9 cellular contexts compared by ENCODE assay signal in genomic region chr5:56608216-56608925, GRCh38.
DNase-seq lines count a peak whose midpoint lies in the region; ATAC-seq and TF ChIP-seq lines count a peak whose summit lies in the region.
"Had no signal": no experiment of that assay in that cellular context is flagged by ENCODE, and none has a peak within 500 bp of the region (broad histone marks: within the 10 kb centered on the region; RNA-seq: fewer than 3 reads in every experiment).

No MANE protein-coding gene starts in this region.

- no peak overlapping the region for H3K27ac Mint-ChIP-seq in CD8-positive, alpha-beta T cell

- no CpG with 5 or more reads among the region's 6 CpGs for WGBS in IMR-90 (ENCODE audit: extremely low coverage in 2 of 2, insufficient read length in 1 of 2), 2 experiments
- 66 to 68% methylated on average over 4 to 6 of the region's 6 CpGs for WGBS in thyroid gland, 2 donors

- no peak overlapping the region for H3K9ac ChIP-seq in IMR-90 (ENCODE audit: low read depth, low read length)

- H3K9me1 ChIP-seq in IMR-90 (ENCODE audit: insufficient read depth, low read length): peaks cover 16% of the 10 kb centered on the region

- peak overlapping the region; percentile 87 for H3K4ac ChIP-seq in IMR-90 (ENCODE audit: low read depth, low read length)

- ATAC-seq in IMR-90 (ENCODE audit: low read depth) (no peak; the same call in 1 of the 2 replicates), left cardiac atrium (peak; percentile 43 to 56), GM18861 (IDR thresholded peaks at IDR 0.05; ENCODE audit: unreplicated experiment) (no peak)
- no peak for ATAC-seq in CD8-positive, alpha-beta T cell

- H3K18ac ChIP-seq in IMR-90 (ENCODE audit: low read depth, low read length): peak overlapping the region; percentile 2; the same call in 1 of the 2 replicates

- peak overlapping the region; percentile 56 for H2BK15ac ChIP-seq in IMR-90 (ENCODE audit: low read depth, low read length)

- peak overlapping the region; percentile 67; the same call in 1 of the 2 replicates for H2AK5ac ChIP-seq in IMR-90 (ENCODE audit: low read depth, low read length)

- H3K36me3 ChIP-seq in IMR-90 (ENCODE audit: control insufficient read depth, insufficient read depth, low read length): no peaks in the 10 kb centered on the region
- H3K36me3 ChIP-seq in thyroid gland: no peaks in the 10 kb centered on the region
- H3K36me3 ChIP-seq in CD8-positive, alpha-beta T cell (ENCODE audit: insufficient read depth, low read length): no peaks in the 10 kb centered on the region

- intact Hi-C loops in IMR-90 (cut with micrococcal nuclease): loop anchor here (5.0 kb wide), 1 partner anchor 101 kb away; no protein-coding TSS in a partner anchor
- intact Hi-C loops in left cardiac atrium (cut with DNase I): no loop called here
- intact Hi-C loops in thyroid gland (cut with DNase I): no loop called here
- intact Hi-C loops in CD8-positive, alpha-beta T cell (cut with DNase I, micrococcal nuclease): no loop called here

- peak overlapping the region in 1 of 2 experiments; percentile 16; a peak in 2 of 4 replicates for H4K8ac ChIP-seq in IMR-90 (ENCODE audit: low read depth in 2 of 2, low read length in 2 of 2)

- H3K4me3 ChIP-seq in IMR-90 (ENCODE audit: insufficient read depth, low read depth, low read length) (no peak overlapping the region), thyroid gland (replicated peaks in 1 of 3) (no peak overlapping the region)
- no peak overlapping the region for H3K4me3 ChIP-seq in CD8-positive, alpha-beta T cell (ENCODE audit: low read depth, low read length)
- H3K4me3 ChIP-seq: testis had no signal

- POLR2A ChIA-PET in IMR-90 (lab: Charles Lee; ENCODE audit: unreplicated experiment): no interaction called here
- POLR2A ChIA-PET in CD8-positive, alpha-beta T cell (lab: Charles Lee): interaction anchor here (0.6 kb wide), 1 partner anchor 220 kb away, joined by 5 read pairs; no protein-coding TSS in a partner anchor

- no peak overlapping the region for H4K5ac ChIP-seq in IMR-90 (ENCODE audit: low read depth, low read length)

- no peak overlapping the region for H3K56ac ChIP-seq in IMR-90 (ENCODE audit: extremely low read depth, insufficient read depth, low read length)

- in situ Hi-C loops in IMR-90 (cut with MboI; ENCODE audit: low sequenced_read_pairs): no loop called here

- no peak for TF ChIP-seq CTCF in IMR-90 (conservative IDR thresholded peaks at IDR 0.05; ENCODE audit: low read depth, low read length)
- no peak for TF ChIP-seq CTCF in thyroid gland (IDR thresholded peaks at IDR 0.05)
- TF ChIP-seq CTCF in CD8-positive, alpha-beta T cell (IDR thresholded peaks at IDR 0.05): no peak

- no peaks in the 10 kb centered on the region for H3K9me3 ChIP-seq in IMR-90 (ENCODE audit: control insufficient read depth, insufficient read depth, low read length)
- H3K9me3 ChIP-seq in thyroid gland: no peaks in the 10 kb centered on the region
- H3K9me3 ChIP-seq in CD8-positive, alpha-beta T cell (ENCODE audit: low read length): no peaks in the 10 kb centered on the region
- H3K9me3 ChIP-seq: testis had no signal

- TF ChIP-seq POLR2A in IMR-90 (IDR thresholded peaks at IDR 0.05; ENCODE audit: low read depth, low read length) (no peak), thyroid gland (IDR thresholded peaks at IDR 0.05) (no peak)

- peak overlapping the region; percentile 59 for H3K14ac ChIP-seq in IMR-90 (replicated peaks; ENCODE audit: low read depth, low read length)

- no peaks in the 10 kb centered on the region for H3K9me3 Mint-ChIP-seq in CD8-positive, alpha-beta T cell

- CTCF ChIA-PET in IMR-90 (lab: Yijun Ruan, JAX): interaction anchor here (1.2 kb wide), 1 partner anchor 9 kb away, joined by 4 read pairs; no protein-coding TSS in a partner anchor
- CTCF ChIA-PET in CD8-positive, alpha-beta T cell (lab: Charles Lee): no interaction called here

- H4K91ac ChIP-seq in IMR-90 (ENCODE audit: insufficient read depth, low read depth, low read length): peak overlapping the region; percentile 87

- no peaks in the 10 kb centered on the region for H4K20me1 ChIP-seq in IMR-90 (ENCODE audit: insufficient read depth, low read length)

- H2AK9ac ChIP-seq in IMR-90 (replicated peaks; ENCODE audit: low read depth, low read length, poor library complexity): peak overlapping the region; percentile 37

- no peak overlapping the region for H3K23ac ChIP-seq in IMR-90 (ENCODE audit: low read depth, low read length)

- no peak for TF ChIP-seq RAD21 in IMR-90 (IDR thresholded peaks at IDR 0.05; ENCODE audit: low read length)

- peak overlapping the region; percentile 34; the same call in 1 of the 2 replicates for H2BK20ac ChIP-seq in IMR-90 (ENCODE audit: low read depth, low read length)

- H3K4me1 Mint-ChIP-seq in CD8-positive, alpha-beta T cell (ENCODE audit: low read depth): peaks cover 32% of the 10 kb centered on the region

- no peak overlapping the region for H3K27ac ChIP-seq in IMR-90 (ENCODE audit: insufficient read depth, low read length)
- peak overlapping the region in 2 of 3 donors; percentile 20 to 31 for H3K27ac ChIP-seq in thyroid gland
- H3K27ac ChIP-seq in CD8-positive, alpha-beta T cell (ENCODE audit: low read depth, low read length): no peak overlapping the region
- H3K27ac ChIP-seq: testis had no signal

- H3K4me1 ChIP-seq in IMR-90 (ENCODE audit: control insufficient read depth, insufficient read depth, low read length) (peaks cover 9% of the 10 kb centered on the region), thyroid gland (peaks cover 8 to 32% of the 10 kb centered on the region in 2 donors)
- H3K4me1 ChIP-seq in CD8-positive, alpha-beta T cell (ENCODE audit: insufficient read depth, low read length): peaks cover 17% of the 10 kb centered on the region
- H3K4me1 ChIP-seq: testis had no signal

- H2AFZ ChIP-seq in IMR-90 (replicated peaks; ENCODE audit: low read length, poor library complexity): peak overlapping the region; percentile 58

- no peak overlapping the region for H3K4me3 Mint-ChIP-seq in CD8-positive, alpha-beta T cell

- H3K79me1 ChIP-seq in IMR-90 (ENCODE audit: low read depth in 1 of 2, low read length in 2 of 2): no peaks in the 10 kb centered on the region

- dilution Hi-C loops in IMR-90 (cut with HindIII; ENCODE audit: low sequenced_read_pairs, unreplicated experiment): no loop called here

- H3K4me2 ChIP-seq in IMR-90 (ENCODE audit: low read depth, low read length): no peak overlapping the region

- BruUV-seq in IMR-90 (replicated peaks; lab: Mats Ljungman, UMichigan): no TSS peak

- DNase-seq in IMR-90: peak; percentile 13
- peak; percentile 59 for DNase-seq in SKM-1 (lab: John Stamatoyannopoulos, UW; ENCODE audit: unreplicated experiment)
- peak; percentile 19 for DNase-seq in left cardiac atrium
- DNase-seq in thyroid gland: peak; percentile 51 to 63
- no peak for DNase-seq in mesenteric fat pad (ENCODE audit: low spot score)
- no peak for DNase-seq in CD8-positive, alpha-beta T cell
- DNase-seq: NCI-H510A treated with DMSO at 0.1 percent for 48 hours, testis had no signal

- H3K27me3 Mint-ChIP-seq in CD8-positive, alpha-beta T cell (ENCODE audit: low read depth): no peaks in the 10 kb centered on the region

- peak overlapping the region; percentile 92 for H2BK120ac ChIP-seq in IMR-90 (ENCODE audit: low read depth, low read length)

- no peaks in the 10 kb centered on the region for H3K36me3 Mint-ChIP-seq in CD8-positive, alpha-beta T cell

- no peak overlapping the region for H2BK5ac ChIP-seq in IMR-90 (ENCODE audit: low read depth, low read length, poor library complexity, severe bottlenecking)

- H3K27me3 ChIP-seq in IMR-90 (ENCODE audit: control insufficient read depth, insufficient read depth, low read length) (peaks cover 4% of the 10 kb centered on the region; the same call in 1 of the 2 replicates), thyroid gland (no peaks in the 10 kb centered on the region)
- no peaks in the 10 kb centered on the region for H3K27me3 ChIP-seq in CD8-positive, alpha-beta T cell (ENCODE audit: insufficient read depth, low read length)
- H3K27me3 ChIP-seq: testis had no signal

TF ChIP-seq in IMR-90, 13 proteins besides CTCF, POLR2A, EP300 and RAD21:
- no peak for TF ChIP-seq MAZ (IDR thresholded peaks at IDR 0.05; ENCODE audit: borderline replicate concordance, low read depth, low read length)
- TF ChIP-seq NFE2L2 (IDR thresholded peaks at IDR 0.05; ENCODE audit: low read depth, low read length): peak; percentile 86
- TF ChIP-seq FOS (IDR thresholded peaks at IDR 0.05; ENCODE audit: low read depth, low read length): no peak
- TF ChIP-seq CHD1 (IDR thresholded peaks at IDR 0.05; ENCODE audit: low read depth, low read length): no peak
TF ChIP-seq in IMR-90: peak in this region for 1.

Comparison
In these comparisons a context has a peak if more than half of its experiments do, and no peak if none do; other contexts are left out.
1. ATAC-seq: peak in left cardiac atrium (2 of 2); none in IMR-90 (single experiment), GM18861 (single experiment) and CD8-positive, alpha-beta T cell (single experiment).
2. DNase-seq: peak in IMR-90 (single experiment), SKM-1 (single experiment), left cardiac atrium (single experiment) and thyroid gland (2 of 2); none in mesenteric fat pad (single experiment) and CD8-positive, alpha-beta T cell (0 of 7).
3. H3K27ac ChIP-seq: peak in thyroid gland (2 of 3); none in IMR-90 (single experiment) and CD8-positive, alpha-beta T cell (single experiment).